Comparison of ENCODE assay signal across 1 cellular context in the genomic region with DNA sequence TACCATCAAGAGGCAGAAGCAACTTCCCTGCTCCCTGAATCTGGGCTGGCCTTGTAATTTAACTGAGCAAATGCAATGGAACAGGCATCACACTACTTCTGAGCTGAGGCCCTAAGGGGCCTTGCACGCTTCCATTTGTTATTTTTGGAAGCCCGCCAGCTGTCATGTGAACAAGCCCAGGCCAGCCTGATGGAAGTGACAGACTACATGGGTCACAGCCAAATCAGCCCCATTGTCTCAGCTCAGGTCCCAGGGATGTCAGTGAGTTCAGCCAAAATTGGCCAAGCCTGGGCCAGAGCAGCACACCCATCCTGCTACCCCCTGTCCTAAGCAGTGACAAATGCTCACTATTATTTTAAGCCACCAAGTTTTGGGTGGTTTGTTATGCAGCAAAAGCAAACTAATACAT.
TF ChIP-seq lines count a peak whose summit lies in the region.

No MANE protein-coding gene starts in this region.

TF ChIP-seq in IMR-90, 13 proteins besides CTCF, POLR2A, EP300 and RAD21:
- TF ChIP-seq CEBPB (IDR thresholded peaks at IDR 0.05; ENCODE audit: low read depth, low read length) (no peak), USF2 (IDR thresholded peaks at IDR 0.05; ENCODE audit: low read depth, low read length) (no peak), MAZ (IDR thresholded peaks at IDR 0.05; ENCODE audit: borderline replicate concordance, low read depth, low read length) (no peak), FOS (IDR thresholded peaks at IDR 0.05; ENCODE audit: low read depth, low read length) (no peak), SMC3 (IDR thresholded peaks at IDR 0.05; ENCODE audit: low read depth, low read length) (no peak), CHD1 (IDR thresholded peaks at IDR 0.05; ENCODE audit: low read depth, low read length) (no peak)
TF ChIP-seq in IMR-90: peak in this region for 0.
